1 cellular context compared by ENCODE assay signal in genomic region chr20:50536333-50536732, GRCh38.
TF ChIP-seq lines count a peak whose summit lies in the region.

No MANE protein-coding gene starts in this region.

TF ChIP-seq in HEK293, 187 proteins besides CTCF, POLR2A, EP300 and RAD21 (continued from another document):
- no peak for TF ChIP-seq HIC1 (tag by site-specific recombination; IDR thresholded peaks at IDR 0.05)
- no peak for TF ChIP-seq ZNF843 (tag by site-specific recombination; IDR thresholded peaks at IDR 0.05)
- no peak for TF ChIP-seq ZNF544 (tag by site-specific recombination; IDR thresholded peaks at IDR 0.05)
TF ChIP-seq in HEK293: peak in this region for 31.
